In genomic region chr12:47876404-47876960, GRCh38 we compare ENCODE assay signal across 28 cellular contexts. TPM values are rescaled to one million over a fixed set of nuclear protein-coding genes. Genes with fewer than 3 reads are reported as not detected.
DNase-seq lines count a peak whose midpoint lies in the region; ATAC-seq, FAIRE-seq and TF ChIP-seq lines count a peak whose summit lies in the region.
"Had no signal": no experiment of that assay in that cellular context is flagged by ENCODE, and none has a peak within 500 bp of the region (broad histone marks: within the 10 kb centered on the region; RNA-seq: fewer than 3 reads in every experiment).

No MANE protein-coding gene starts in this region.

- H3K4me3 Mint-ChIP-seq in activated CD4-positive, alpha-beta T cell treated with anti-CD3 and anti-CD28 coated beads, Interleukin-2, amount 10 ng/mL, durations not matched to agents 24 days and 14 days, result peak overlapping the region; percentile 50
- H3K4me3 Mint-ChIP-seq in astrocyte (ENCODE audit: unreplicated experiment), result peak overlapping the region; percentile 42
- H3K4me3 Mint-ChIP-seq: activated B cell treated with CpG ODN at 0.5 μM for 24 hours; stimulated activated naive B cell treated with anti-CD40 and anti-IgM and Interleukin-4, amounts not matched to agents 10 μg/mL and 1 μg/mL and 100 μg/mL, for 72 hours; T-helper 17 cell had no signal

- H3K79me2 ChIP-seq in GM23248 (ENCODE audit: insufficient read depth) (0 out of 2 replicates have a peak, but pooled peaks cover 13% of the 10 kb centered on the region), astrocyte (ENCODE audit: insufficient read depth, low read length) (no peaks in the 10 kb centered on the region)

- no peak for TF ChIP-seq CTCF in astrocyte (IDR thresholded peaks at IDR 0.05; ENCODE audit: insufficient read depth, low read depth, low read length)

- no peak for TF ChIP-seq POLR2A in H54 (IDR thresholded peaks at IDR 0.05; ENCODE audit: low read depth, low read length)

- H3K9me3 Mint-ChIP-seq in activated CD4-positive, alpha-beta T cell treated with anti-CD3 and anti-CD28 coated beads, Interleukin-2, amount 10 ng/mL, durations not matched to agents 24 days and 14 days, result peaks cover 5% of the 10 kb centered on the region
- H3K9me3 Mint-ChIP-seq in astrocyte (ENCODE audit: unreplicated experiment), result peaks cover 16% of the 10 kb centered on the region
- H3K9me3 Mint-ChIP-seq: activated B cell treated with CpG ODN at 0.5 μM for 24 hours had no signal

- peak overlapping the region; percentile 73 for H3K27ac Mint-ChIP-seq in activated CD4-positive, alpha-beta T cell treated with anti-CD3 and anti-CD28 coated beads, Interleukin-2, amount 10 ng/mL, durations not matched to agents 24 days and 14 days
- no peak overlapping the region for H3K27ac Mint-ChIP-seq in astrocyte (ENCODE audit: unreplicated experiment)
- H3K27ac Mint-ChIP-seq: activated B cell treated with CpG ODN at 0.5 μM for 24 hours, T-helper 17 cell had no signal

- H3K4me1 Mint-ChIP-seq in activated CD4-positive, alpha-beta T cell treated with anti-CD3 and anti-CD28 coated beads, Interleukin-2, amount 10 ng/mL, durations not matched to agents 24 days and 14 days, result peaks cover 71% of the 10 kb centered on the region
- peaks cover 29% of the 10 kb centered on the region for H3K4me1 Mint-ChIP-seq in astrocyte (ENCODE audit: low read depth, unreplicated experiment)

- no peaks in the 10 kb centered on the region for H3K9me2 ChIP-seq in GM23248 (ENCODE audit: insufficient read depth)

- FAIRE-seq in astrocyte (lab: Jason Lieb, UNC), result no peak
- no peak for FAIRE-seq in H54 (lab: Jason Lieb, UNC)
- FAIRE-seq: frontal cortex, GM18507, kidney, pancreas had no signal

- no peak overlapping the region for H3K4me3 ChIP-seq in GM23248
- H3K4me3 ChIP-seq in astrocyte (ENCODE audit: insufficient read depth, low read depth, low read length), result no peak overlapping the region
- H3K4me3 ChIP-seq: BLaER1 treated with 17β-estradiol and CSF1 and Interleukin-3, amounts not matched to agents 10 nM and 100 nM; pancreas had no signal

- in situ Hi-C loops in GM23248 (cut with MboI), result no loop called here

- ATAC-seq in left colon, result peak; percentile 5
- no peak for ATAC-seq in HG02885 (IDR thresholded peaks at IDR 0.05; ENCODE audit: poor library complexity, unreplicated experiment)
- no peak for ATAC-seq in HG02678 (IDR thresholded peaks at IDR 0.05; ENCODE audit: unreplicated experiment)
- ATAC-seq: naive thymus-derived CD4-positive, alpha-beta T cell; pancreas; PC-3; sciatic nerve; stimulated activated naive B cell treated with anti-CD40 and anti-IgM and Interleukin-4, amounts not matched to agents 10 μg/mL and 1 μg/mL and 100 μg/mL, for 72 hours; T-helper 17 cell had no signal

- H3K27me3 Mint-ChIP-seq in activated CD4-positive, alpha-beta T cell treated with anti-CD3 and anti-CD28 coated beads, Interleukin-2, amount 10 ng/mL, durations not matched to agents 24 days and 14 days, result no peaks in the 10 kb centered on the region
- H3K27me3 Mint-ChIP-seq in astrocyte (ENCODE audit: low read depth, unreplicated experiment), result peaks cover 76% of the 10 kb centered on the region
- H3K27me3 Mint-ChIP-seq: activated B cell treated with CpG ODN at 0.5 μM for 24 hours; naive thymus-derived CD4-positive, alpha-beta T cell; stimulated activated naive B cell treated with anti-CD40 and anti-IgM and Interleukin-4, amounts not matched to agents 10 μg/mL and 1 μg/mL and 100 μg/mL, for 72 hours; T-helper 17 cell had no signal

- peaks cover 13% of the 10 kb centered on the region; the same call in 1 of the 2 replicates for H3K36me3 ChIP-seq in GM23248 (ENCODE audit: low read depth)
- H3K36me3 ChIP-seq in astrocyte (ENCODE audit: insufficient read depth, low read length), result no peaks in the 10 kb centered on the region
- H3K36me3 ChIP-seq: pancreas had no signal

- DNase-seq in activated CD4-positive, alpha-beta T cell treated with anti-CD3 and anti-CD28 coated beads, Interleukin-2, amount 10 ng/mL, durations not matched to agents 24 days and 14 days, result no peak
- DNase-seq in activated CD4-positive, alpha-beta T cell treated with anti-CD3 and anti-CD28 coated beads for 48 hours, result no peak
- peak; percentile 43 for DNase-seq in GM23248
- DNase-seq in astrocyte (ENCODE audit: low read depth), result no peak
- DNase-seq in left colon, result no peak
- no peak for DNase-seq in H54 (ENCODE audit: insufficient read length, low spot score)
- DNase-seq: activated B cell treated with CpG ODN at 0.5 μM for 24 hours; activated naive CD4-positive, alpha-beta T cell treated with Interleukin-2 at 50 U/mL for 16 hours; anterior cingulate cortex; Calu3; central memory CD4-positive, alpha-beta T cell; kidney; naive thymus-derived CD4-positive, alpha-beta T cell; NCI-H187 treated with DMSO at 0.1 percent for 48 hours; NCI-H446; pancreas; PC-3; SIG-M5; stimulated activated CD4-positive, alpha-beta T cell treated with anti-CD3 and anti-CD28 coated beads, Interleukin-1b, Interleukin-23, amount 100 ng/mL, for 48 hours; stimulated activated naive B cell treated with anti-CD40 and anti-IgM and Interleukin-4, amounts not matched to agents 10 μg/mL and 1 μg/mL and 100 μg/mL, for 72 hours; T-helper 17 cell had no signal

- H3K27ac ChIP-seq in GM23248, result no peak overlapping the region
- H3K27ac ChIP-seq in astrocyte (ENCODE audit: low read depth, low read length), result no peak overlapping the region
- H3K27ac ChIP-seq: BLaER1 treated with 17β-estradiol and CSF1 and Interleukin-3, amounts not matched to agents 10 nM and 100 nM; pancreas had no signal

- H2AFZ ChIP-seq in GM23248 (no peak overlapping the region), astrocyte (ENCODE audit: low read depth, low read length) (no peak overlapping the region)

- H3K4me2 ChIP-seq in GM23248 (ENCODE audit: unreplicated experiment) (no peak overlapping the region), astrocyte (ENCODE audit: low read length) (no peak overlapping the region)
- H3K4me2 ChIP-seq: BLaER1 treated with 17β-estradiol and CSF1 and Interleukin-3, amounts not matched to agents 10 nM and 100 nM had no signal

- peaks cover 86% of the 10 kb centered on the region for H3K36me3 Mint-ChIP-seq in activated CD4-positive, alpha-beta T cell treated with anti-CD3 and anti-CD28 coated beads, Interleukin-2, amount 10 ng/mL, durations not matched to agents 24 days and 14 days (ENCODE audit: low read depth)
- peaks cover 53% of the 10 kb centered on the region for H3K36me3 Mint-ChIP-seq in astrocyte (ENCODE audit: low read depth, unreplicated experiment)

- H3K9ac ChIP-seq in GM23248 (no peak overlapping the region), astrocyte (ENCODE audit: low read length) (no peak overlapping the region)
- H3K9ac ChIP-seq: BLaER1 treated with 17β-estradiol and CSF1 and Interleukin-3, amounts not matched to agents 10 nM and 100 nM had no signal

- H3F3A ChIP-seq in GM23248 (ENCODE audit: insufficient read depth), result peaks cover 6% of the 10 kb centered on the region

- H3K4me1 ChIP-seq in GM23248 (ENCODE audit: insufficient read depth) (peaks cover 13% of the 10 kb centered on the region), astrocyte (ENCODE audit: insufficient read depth, low read length) (peaks cover 6% of the 10 kb centered on the region)
- H3K4me1 ChIP-seq: pancreas had no signal

- H3K9me3 ChIP-seq in GM23248 (ENCODE audit: low read depth) (no peaks in the 10 kb centered on the region), astrocyte (ENCODE audit: insufficient read depth, low read depth, low read length) (peaks cover 11% of the 10 kb centered on the region)
- H3K9me3 ChIP-seq: BLaER1 treated with 17β-estradiol and CSF1 and Interleukin-3, amounts not matched to agents 10 nM and 100 nM; pancreas had no signal

- intact Hi-C loops in activated CD4-positive, alpha-beta T cell treated with anti-CD3 and anti-CD28 coated beads, Interleukin-2, amount 10 ng/mL, durations not matched to agents 24 days and 14 days (cut with micrococcal nuclease), result no loop called here
- intact Hi-C loops in left colon (cut with DNase I, micrococcal nuclease), result no loop called here

- no peaks in the 10 kb centered on the region for H3K27me3 ChIP-seq in GM23248 (replicated peaks; ENCODE audit: insufficient read depth)
- no peaks in the 10 kb centered on the region for H3K27me3 ChIP-seq in astrocyte (ENCODE audit: insufficient read depth, low read length)
- H3K27me3 ChIP-seq: pancreas had no signal

- H4K20me1 ChIP-seq in GM23248 (ENCODE audit: insufficient read depth), result 0 out of 2 replicates have a peak, but pooled peaks cover 4% of the 10 kb centered on the region
- no peaks in the 10 kb centered on the region for H4K20me1 ChIP-seq in astrocyte (ENCODE audit: insufficient read depth, low read length)

RNA-seq across cellular contexts. Expression of gene VDR, which starts 28.3 kb away (rescaled TPM):
- 267 and 277 TPM in 2 replicates for total RNA-seq in activated CD4-positive, alpha-beta T cell treated with anti-CD3 and anti-CD28 coated beads, Interleukin-2, amount 10 ng/mL, durations not matched to agents 24 days and 14 days
- 30.5 and 37.2 TPM in 2 replicates for total RNA-seq in GM23248 (2014; rRNA removed; shearing (Covaris generic))
- polyA plus RNA-seq in GM23248 (2016; fragmentation: Nextera tagmentation; extraction: Ambion mirVana), result 23.9 and 25.5 TPM in 2 replicates
- 6.1 and 6.6 TPM in 2 replicates for total RNA-seq in astrocyte
- 100 to 1,000 TPM; 143 to 154 TPM for total RNA-seq in left colon
- total RNA-seq: frontal cortex, lung microvascular endothelial cell had no signal

RNA-seq across cellular contexts. Expression of gene HDAC7, which starts 56.8 kb away (rescaled TPM):
- total RNA-seq in activated CD4-positive, alpha-beta T cell treated with anti-CD3 and anti-CD28 coated beads, Interleukin-2, amount 10 ng/mL, durations not matched to agents 24 days and 14 days, result 405 and 419 TPM in 2 replicates
- total RNA-seq in GM23248 (2014; rRNA removed; shearing (Covaris generic)), result 62.9 and 72.3 TPM in 2 replicates
- polyA plus RNA-seq in GM23248 (2016; fragmentation: Nextera tagmentation; extraction: Ambion mirVana), result 45.3 and 46.2 TPM in 2 replicates
- total RNA-seq in astrocyte (76.3 and 92.2 TPM in 2 replicates), left colon (10 to 100 TPM; 21.6 to 25.6 TPM)
